In genomic region chr2:168247341-168248305, GRCh38 we compare ENCODE assay signal across 8 cellular contexts. TPM values are rescaled to one million over a fixed set of nuclear protein-coding genes. Genes with fewer than 3 reads are reported as not detected.
A peak's percentile ranks its signal among the peaks of the same experiment; 100 is the strongest.
DNase-seq lines count a peak whose midpoint lies in the region; ATAC-seq and TF ChIP-seq lines count a peak whose summit lies in the region.

STK39 (minus strand) TSS chr2:168247595; CDS start chr2:168247435, 160 bp downstream.

- peak within 1 kb of the TSS; percentile 81 for H3K27ac Mint-ChIP-seq in neural crest cell (ENCODE audit: unreplicated experiment)

- H3K4me1 ChIP-seq in DND-41 (ENCODE audit: insufficient read depth, low read length) (peaks cover 38% of the 10 kb centered on the region), KMS-11 (ENCODE audit: low read depth, poor library complexity, severe bottlenecking) (peaks cover 31% of the 10 kb centered on the region), foreskin keratinocyte (peaks cover 21% of the 10 kb centered on the region), stomach smooth muscle (ENCODE audit: control insufficient read depth, insufficient read depth, low read length) (peaks cover 23% of the 10 kb centered on the region)

- H3K36me3 ChIP-seq in DND-41 (ENCODE audit: insufficient read depth, low read length) = no peaks in the 10 kb centered on the region
- no peaks in the 10 kb centered on the region for H3K36me3 ChIP-seq in KMS-11 (ENCODE audit: insufficient read depth)
- H3K36me3 ChIP-seq in stomach smooth muscle (ENCODE audit: control insufficient read depth in 2 of 2, insufficient read depth in 2 of 2, low read length in 2 of 2) = no peaks in the 10 kb centered on the region

- peak; percentile 54 for TF ChIP-seq POLR2A in Raji (IDR thresholded peaks at IDR 0.05; ENCODE audit: insufficient read depth, low read depth, low read length)

- H3K4me2 ChIP-seq in DND-41 (ENCODE audit: insufficient read depth, low read length) (peak within 1 kb of the TSS; percentile 85), KMS-11 (peak within 1 kb of the TSS; percentile 99)

- peaks cover 28% of the 10 kb centered on the region for H3K4me1 Mint-ChIP-seq in neural crest cell

- H3K27ac ChIP-seq in DND-41 (ENCODE audit: low read length) (peak within 1 kb of the TSS; percentile 38), KMS-11 (peak within 1 kb of the TSS; percentile 57), foreskin keratinocyte (peak within 1 kb of the TSS; percentile 55), stomach smooth muscle (ENCODE audit: low read length) (peak within 1 kb of the TSS; percentile 37)

- peaks cover 2% of the 10 kb centered on the region for H3K36me3 Mint-ChIP-seq in neural crest cell (ENCODE audit: low read depth)

- peak within 1 kb of the TSS; percentile 96 for H3K4me3 Mint-ChIP-seq in neural crest cell

- DNase-seq in DND-41 = peak; percentile 80
- peak; percentile 27 to 64 (median 43) for DNase-seq in activated naive CD4-positive, alpha-beta T cell (lab: John Stamatoyannopoulos, UW)
- peak in 1 of 2 donors; percentile 51 for DNase-seq in foreskin keratinocyte
- DNase-seq in neural crest cell (ENCODE audit: low read depth, low spot score) = peak; percentile 65

- no peaks in the 10 kb centered on the region for H3K9me3 Mint-ChIP-seq in neural crest cell

- H3K79me2 ChIP-seq in DND-41 (ENCODE audit: insufficient read depth, low read length) (peaks cover 27% of the 10 kb centered on the region), KMS-11 (ENCODE audit: insufficient read depth, low read depth) (peaks cover 23% of the 10 kb centered on the region; the same call in 1 of the 2 replicates)

- ATAC-seq in DND-41 (ENCODE audit: insufficient read depth, low read depth) (peak; percentile 86), GM21786 (IDR thresholded peaks at IDR 0.05; ENCODE audit: unreplicated experiment) (peak; percentile 63), foreskin keratinocyte (peak; percentile 83)

- peaks cover 23% of the 10 kb centered on the region for H3K27me3 Mint-ChIP-seq in neural crest cell (ENCODE audit: low read depth)

- peaks cover 3% of the 10 kb centered on the region for H3K27me3 ChIP-seq in DND-41 (ENCODE audit: insufficient read depth, low read length, poor library complexity)
- no peaks in the 10 kb centered on the region for H3K27me3 ChIP-seq in KMS-11 (ENCODE audit: insufficient read depth, low read depth)
- no peaks in the 10 kb centered on the region for H3K27me3 ChIP-seq in foreskin keratinocyte
- no peaks in the 10 kb centered on the region for H3K27me3 ChIP-seq in stomach smooth muscle (ENCODE audit: control insufficient read depth in 1 of 2, insufficient read depth in 2 of 2, low read length in 2 of 2)

- TF ChIP-seq CTCF in DND-41 (IDR thresholded peaks at IDR 0.05; ENCODE audit: borderline replicate concordance, extremely low read depth, low read length, poor library complexity, severe bottlenecking) (peak; percentile 44), KMS-11 (conservative IDR thresholded peaks at IDR 0.05; ENCODE audit: low read depth, low read length) (no peak), foreskin keratinocyte (conservative IDR thresholded peaks at IDR 0.05) (no peak), neural crest cell (conservative IDR thresholded peaks at IDR 0.05) (peak; percentile 28)

- H4K20me1 ChIP-seq in DND-41 (ENCODE audit: insufficient read depth, low read length) (peaks cover 16% of the 10 kb centered on the region), KMS-11 (ENCODE audit: insufficient read depth) (no peaks in the 10 kb centered on the region)

- H3K9ac ChIP-seq in DND-41 (ENCODE audit: low read depth, low read length) = peak within 1 kb of the TSS; percentile 80
- peak within 1 kb of the TSS; percentile 64; the same call in 1 of the 2 replicates for H3K9ac ChIP-seq in KMS-11
- H3K9ac ChIP-seq in stomach smooth muscle (ENCODE audit: low read length in 2 of 2) = peak within 1 kb of the TSS; percentile 72 to 82

- H3K4me3 ChIP-seq in DND-41 (ENCODE audit: low read depth in 1 of 2, low read length in 2 of 2) = peak within 1 kb of the TSS; percentile 67 to 75; a peak in 3 of 4 replicates
- H3K4me3 ChIP-seq in KMS-11 (IDR thresholded peaks at IDR 0.05; ENCODE audit: insufficient read depth, low read depth, low read length) = no peak within 1 kb of the TSS
- H3K4me3 ChIP-seq in stomach smooth muscle (ENCODE audit: low read length in 2 of 2) = peak within 1 kb of the TSS; percentile 82 to 83

- H3K9me3 ChIP-seq in DND-41 (ENCODE audit: insufficient read depth, low read length, severe bottlenecking) = no peaks in the 10 kb centered on the region
- no peaks in the 10 kb centered on the region for H3K9me3 ChIP-seq in stomach smooth muscle (ENCODE audit: control insufficient read depth in 2 of 2, low read length in 2 of 2)

- peak within 1 kb of the TSS; percentile 81 for H2AFZ ChIP-seq in DND-41 (ENCODE audit: low read depth, low read length)
- peak within 1 kb of the TSS; percentile 84 for H2AFZ ChIP-seq in KMS-11 (ENCODE audit: low read depth)

RNA-seq across cellular contexts. Expression of gene STK39, which starts in this region (rescaled TPM):
- total RNA-seq in foreskin keratinocyte (28.8 and 29.7 TPM in 2 replicates), neural crest cell (26.5 and 28.2 TPM in 2 replicates)
- 18.0 and 19.4 TPM in 2 replicates for polyA plus RNA-seq in foreskin keratinocyte

Comparison
In these comparisons a context has a peak if more than half of its experiments do, and no peak if none do; other contexts are left out.
1. CTCF ChIP-seq: peak in DND-41 (single experiment) and neural crest cell (single experiment); none in KMS-11 (single experiment) and foreskin keratinocyte (single experiment).
2. Peak in every context shown above with its lines, with median percentiles within 50 percentile points of each other: ATAC-seq, H3K27ac ChIP-seq and H3K9ac ChIP-seq.